In the genomic region with DNA sequence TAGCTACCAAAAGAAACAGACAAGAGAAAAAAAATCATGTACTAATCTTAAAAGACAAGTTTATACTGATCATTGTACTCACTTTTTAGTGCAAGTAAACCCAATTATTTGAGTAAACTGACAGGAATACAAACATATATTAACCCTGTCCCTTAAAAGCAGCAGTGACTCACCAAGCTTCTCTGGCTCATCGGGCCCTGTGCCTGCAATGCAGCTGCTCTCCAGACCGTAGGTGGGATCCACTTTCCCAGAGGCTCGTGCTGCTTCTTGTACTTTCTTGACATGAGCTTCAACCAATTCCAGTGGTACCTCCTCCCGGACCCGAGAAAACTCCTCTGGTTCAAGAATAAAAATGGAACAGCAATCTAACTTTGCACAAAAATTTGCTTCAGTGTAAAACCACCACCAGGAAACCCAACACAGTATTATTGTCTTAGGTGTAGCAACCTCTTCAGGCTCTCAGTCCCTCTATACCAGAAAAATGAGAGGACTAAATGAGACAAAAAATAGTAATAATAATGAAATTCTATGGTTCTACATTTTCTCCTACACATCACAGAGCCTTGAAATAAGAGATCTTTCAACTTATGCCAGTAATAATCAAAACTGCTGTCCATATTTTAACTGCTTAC, we compare ENCODE assay signal across 14 cellular contexts.
DNase-seq lines count a peak whose midpoint lies in the region; ATAC-seq and TF ChIP-seq lines count a peak whose summit lies in the region.
"Had no signal": no experiment of that assay in that cellular context is flagged by ENCODE, and none has a peak within 500 bp of the region (broad histone marks: within the 10 kb centered on the region; RNA-seq: fewer than 3 reads in every experiment).

No MANE protein-coding gene starts in this region.

- H3K27ac ChIP-seq in psoas muscle: peak overlapping the region; percentile 67
- H3K27ac ChIP-seq: gastroesophageal sphincter had no signal

- peak; percentile 69 for DNase-seq in EL
- DNase-seq in RKO (ENCODE audit: low spot score): peak; percentile 60
- peak; percentile 29 for DNase-seq in epithelial cell of proximal tubule (ENCODE audit: low read depth)
- peak; percentile 32 to 71 for DNase-seq in psoas muscle
- no peak for DNase-seq in stimulated activated naive CD4-positive, alpha-beta T cell treated with Interleukin-2 at 50 U/mL for 16 hours (lab: John Stamatoyannopoulos, UW)
- no peak for DNase-seq in T-helper 2 cell treated with Interferon-gamma antibody and Interleukin-4, amounts not matched to agents 5 μg/mL and 100 μg/mL, for 36 hours (ENCODE audit: low spot score)
- DNase-seq: activated CD4-positive, alpha-beta T cell treated with anti-CD3 and anti-CD28 coated beads, Interleukin-2, amount 10 ng/mL, durations not matched to agents 24 days and 14 days; GF-D8; mucosa of descending colon; SHP77 treated with DMSO at 0.1 percent for 48 hours had no signal

- H3K9me3 ChIP-seq in psoas muscle: no peaks in the 10 kb centered on the region
- H3K9me3 ChIP-seq: gastroesophageal sphincter had no signal

- H3K27me3 Mint-ChIP-seq in T-helper 2 cell treated with Interferon-gamma antibody and Interleukin-4, amounts not matched to agents 5 μg/mL and 100 μg/mL, for 36 hours (ENCODE audit: low read depth): no peaks in the 10 kb centered on the region
- H3K27me3 Mint-ChIP-seq: activated CD4-positive, alpha-beta T cell treated with anti-CD3 and anti-CD28 coated beads, Interleukin-2, amount 10 ng/mL, durations not matched to agents 24 days and 14 days; stimulated activated naive CD8-positive, alpha-beta T cell treated with anti-CD3 and anti-CD28 coated beads, Interleukin-15, Interleukin-2, amounts not matched to agents 100 ng/mL and 50 ng/mL, for 24 hours had no signal

- H3K4me3 ChIP-seq in epithelial cell of proximal tubule (ENCODE audit: low read depth, low read length): no peak overlapping the region
- no peak overlapping the region for H3K4me3 ChIP-seq in psoas muscle
- H3K4me3 ChIP-seq: gastroesophageal sphincter, mucosa of descending colon had no signal

- H3K27ac Mint-ChIP-seq in T-helper 2 cell treated with Interferon-gamma antibody and Interleukin-4, amounts not matched to agents 5 μg/mL and 100 μg/mL, for 36 hours: no peak overlapping the region
- H3K27ac Mint-ChIP-seq: activated CD4-positive, alpha-beta T cell treated with anti-CD3 and anti-CD28 coated beads, Interleukin-2, amount 10 ng/mL, durations not matched to agents 24 days and 14 days; stimulated activated naive CD8-positive, alpha-beta T cell treated with anti-CD3 and anti-CD28 coated beads, Interleukin-15, Interleukin-2, amounts not matched to agents 100 ng/mL and 50 ng/mL, for 24 hours had no signal

- TF ChIP-seq CTCF in epithelial cell of proximal tubule (conservative IDR thresholded peaks at IDR 0.05; ENCODE audit: low read depth, low read length) (no peak), psoas muscle (IDR thresholded peaks at IDR 0.05) (peak; percentile 7)

- H3K4me1 Mint-ChIP-seq in T-helper 2 cell treated with Interferon-gamma antibody and Interleukin-4, amounts not matched to agents 5 μg/mL and 100 μg/mL, for 36 hours (ENCODE audit: low read depth): peaks cover 2% of the 10 kb centered on the region

- ATAC-seq in psoas muscle: peak; percentile 93 to 99 (median 97)
- no peak for ATAC-seq in HG03097 (IDR thresholded peaks at IDR 0.05; ENCODE audit: low FRiP score, unreplicated experiment)
- ATAC-seq in HG03354 (IDR thresholded peaks at IDR 0.05; ENCODE audit: poor library complexity, severe bottlenecking, unreplicated experiment): no peak
- ATAC-seq: gastroesophageal sphincter, mucosa of descending colon had no signal

- WGBS in psoas muscle, 3 donors: 27 to 47% (median 29%) methylated on average over 5 of the region's 5 CpGs

- H3K27me3 ChIP-seq in psoas muscle (ENCODE audit: insufficient read depth in 3 of 3, low read length in 2 of 3): no peaks in the 10 kb centered on the region
- H3K27me3 ChIP-seq: gastroesophageal sphincter had no signal

- no peak overlapping the region for H3K4me3 Mint-ChIP-seq in T-helper 2 cell treated with Interferon-gamma antibody and Interleukin-4, amounts not matched to agents 5 μg/mL and 100 μg/mL, for 36 hours
- H3K4me3 Mint-ChIP-seq: activated CD4-positive, alpha-beta T cell treated with anti-CD3 and anti-CD28 coated beads, Interleukin-2, amount 10 ng/mL, durations not matched to agents 24 days and 14 days; stimulated activated naive CD8-positive, alpha-beta T cell treated with anti-CD3 and anti-CD28 coated beads, Interleukin-15, Interleukin-2, amounts not matched to agents 100 ng/mL and 50 ng/mL, for 24 hours had no signal

- H3K4me1 ChIP-seq in psoas muscle: peaks cover 12% of the 10 kb centered on the region

- peaks cover 41% of the 10 kb centered on the region for H3K36me3 Mint-ChIP-seq in T-helper 2 cell treated with Interferon-gamma antibody and Interleukin-4, amounts not matched to agents 5 μg/mL and 100 μg/mL, for 36 hours (ENCODE audit: low read depth)

- intact Hi-C loops in psoas muscle (cut with DNase I): no loop called here

- peaks cover 13% of the 10 kb centered on the region for H3K9me3 Mint-ChIP-seq in T-helper 2 cell treated with Interferon-gamma antibody and Interleukin-4, amounts not matched to agents 5 μg/mL and 100 μg/mL, for 36 hours

- H3K36me3 ChIP-seq in psoas muscle (ENCODE audit: insufficient read depth in 1 of 2, low read depth in 1 of 2): peaks cover 0 to 40% of the 10 kb centered on the region in 2 donors

Comparison
In these comparisons a context has a peak if more than half of its experiments do, and no peak if none do; other contexts are left out.
1. DNase-seq: peak in EL (single experiment), RKO (single experiment), epithelial cell of proximal tubule (single experiment) and psoas muscle (2 of 2); none in stimulated activated naive CD4-positive, alpha-beta T cell treated with Interleukin-2 at 50 U/mL for 16 hours (single experiment) and T-helper 2 cell treated with Interferon-gamma antibody and Interleukin-4, amounts not matched to agents 5 μg/mL and 100 μg/mL, for 36 hours (single experiment).
2. ATAC-seq: peak in psoas muscle (4 of 4); none in HG03097 (single experiment) and HG03354 (single experiment).